Comparison of ENCODE assay signal across 34 cellular contexts in the genomic region with DNA sequence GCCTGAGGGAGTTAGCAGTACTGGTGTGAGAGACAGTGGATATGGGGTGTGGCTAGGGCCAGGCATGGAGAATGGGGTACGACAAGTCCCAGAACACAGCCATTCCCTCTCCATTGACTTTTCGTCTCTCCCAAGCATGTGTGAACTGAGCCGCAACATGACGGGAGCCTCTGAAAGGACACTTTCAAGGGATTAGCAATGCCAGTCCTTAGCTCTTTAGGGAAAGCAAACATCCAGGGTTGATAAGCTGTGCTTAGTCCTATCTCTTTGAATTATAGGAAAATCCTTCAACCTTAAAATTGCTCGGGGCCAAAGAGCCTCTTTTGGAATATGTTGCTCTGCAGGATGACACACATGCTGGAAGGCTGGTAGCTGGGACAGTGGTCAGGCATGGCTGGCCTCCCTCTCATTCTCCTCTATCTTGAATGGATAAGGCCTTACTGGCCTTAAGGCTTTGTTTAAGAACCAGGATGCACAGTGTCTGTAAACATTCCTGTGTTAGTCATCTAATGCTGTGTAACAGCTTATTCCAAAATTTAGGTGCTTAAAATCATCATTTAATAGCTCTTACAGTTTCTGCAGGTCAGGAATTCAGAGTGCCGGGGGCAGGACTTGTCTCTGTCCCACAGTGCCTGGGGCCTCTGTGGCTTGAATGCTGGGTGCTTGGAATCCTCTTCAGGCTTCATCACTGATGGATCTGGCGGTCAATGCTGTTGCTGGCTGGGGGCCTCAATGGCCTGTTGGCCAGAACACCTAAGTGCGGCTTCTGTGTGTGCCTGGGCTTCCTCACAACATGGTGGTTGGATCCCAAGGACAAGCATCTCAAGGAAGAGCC.
"Had no signal": no experiment of that assay in that cellular context is flagged by ENCODE, and none has a peak within 500 bp of the region (broad histone marks: within the 10 kb centered on the region; RNA-seq: fewer than 3 reads in every experiment).

No MANE protein-coding gene starts in this region.

- H3K9me3 ChIP-seq: adrenal gland, body of pancreas, colonic mucosa, gastrocnemius medialis, pancreas, prostate gland, thyroid gland, upper lobe of right lung had no signal

- H3K4me2 ChIP-seq: smooth muscle cell had no signal

- H3K36me3 ChIP-seq: adrenal gland, cardiac muscle cell, colonic mucosa, gastrocnemius medialis, pancreas, prostate gland, thyroid gland, upper lobe of right lung had no signal

- H3K9me3 Mint-ChIP-seq: activated naive CD8-positive, alpha-beta T cell treated with anti-CD3 and anti-CD28 coated beads for 36 hours; mesothelial cell of epicardium; naive B cell; nephron progenitor cell; stimulated activated memory B cell treated with anti-CD40 and anti-IgM and Interleukin-4, amounts not matched to agents 10 μg/mL and 1 μg/mL and 100 μg/mL, for 72 hours; stimulated activated naive CD8-positive, alpha-beta T cell treated with anti-CD3 and anti-CD28 coated beads, Interleukin-15, amount 100 ng/mL, for 72 hours had no signal

- H3K27ac Mint-ChIP-seq: activated naive CD8-positive, alpha-beta T cell treated with anti-CD3 and anti-CD28 coated beads for 36 hours; mesothelial cell of epicardium; nephron progenitor cell; stimulated activated memory B cell treated with anti-CD40 and anti-IgM and Interleukin-4, amounts not matched to agents 10 μg/mL and 1 μg/mL and 100 μg/mL, for 72 hours had no signal

- H3K4me1 ChIP-seq: adrenal gland, colonic mucosa, gastrocnemius medialis, prostate gland, upper lobe of right lung had no signal

- H3K27ac ChIP-seq: adrenal gland, body of pancreas, cardiac muscle cell, colonic mucosa, gastrocnemius medialis, pancreas, prostate gland, thyroid gland, upper lobe of right lung, VCaP had no signal

- H3K4me3 Mint-ChIP-seq: activated naive CD8-positive, alpha-beta T cell treated with anti-CD3 and anti-CD28 coated beads for 36 hours; mesothelial cell of epicardium; naive B cell; nephron progenitor cell; stimulated activated memory B cell treated with anti-CD40 and anti-IgM and Interleukin-4, amounts not matched to agents 10 μg/mL and 1 μg/mL and 100 μg/mL, for 72 hours; stimulated activated naive CD8-positive, alpha-beta T cell treated with anti-CD3 and anti-CD28 coated beads, Interleukin-15, amount 100 ng/mL, for 72 hours had no signal

- H3K36me3 Mint-ChIP-seq: activated naive CD8-positive, alpha-beta T cell treated with anti-CD3 and anti-CD28 coated beads for 36 hours; mesothelial cell of epicardium; naive B cell had no signal

- H3K27me3 ChIP-seq: adrenal gland, body of pancreas, colonic mucosa, pancreas, thyroid gland, upper lobe of right lung had no signal

- H3K27me3 Mint-ChIP-seq: stimulated activated memory B cell treated with anti-CD40 and anti-IgM and Interleukin-4, amounts not matched to agents 10 μg/mL and 1 μg/mL and 100 μg/mL, for 72 hours had no signal

- DNase-seq: activated CD4-positive, alpha-beta T cell treated with anti-CD3 and anti-CD28 coated beads for 48 hours; activated CD4-positive, alpha-beta T cell treated with anti-CD3 and anti-CD28 coated beads, Interleukin-2, amount 50 U/mL, for 48 hours; activated CD8-positive, alpha-beta memory T cell treated with anti-CD3 and anti-CD28 coated beads for 24 hours; activated effector memory CD4-positive, alpha-beta T cell treated with Interleukin-2 at 50 U/mL for 16 hours; activated naive CD4-positive, alpha-beta T cell treated with Interleukin-2 at 50 U/mL for 16 hours; activated naive CD8-positive, alpha-beta T cell treated with anti-CD3 and anti-CD28 coated beads for 36 hours; adrenal gland; aorta; body of pancreas; cerebellar nuclear complex; colonic mucosa; effector CD8-positive, alpha-beta T cell; gastrocnemius medialis; glutamatergic neuron; left colon; naive B cell; nephron progenitor cell; nucleus accumbens; pancreas; stimulated activated CD4-positive, alpha-beta T cell treated with anti-CD3 and anti-CD28 coated beads, Interleukin-1b, Interleukin-23, amount 100 ng/mL, for 48 hours; stimulated activated CD4-positive, alpha-beta T cell treated with anti-CD3 and anti-CD28 coated beads, Interleukin-4, amount 100 ng/mL, for 4 hours; stimulated activated CD8-positive, alpha-beta memory T cell treated with anti-CD3 and anti-CD28 coated beads, Interleukin-4, amount 100 ng/mL, for 48 hours; stimulated activated naive CD8-positive, alpha-beta T cell treated with anti-CD3 and anti-CD28 coated beads, Interleukin-15, amount 100 ng/mL, for 72 hours; substantia nigra; T-helper 9 cell; thyroid gland; upper lobe of right lung had no signal

- H3K4me1 Mint-ChIP-seq: activated naive CD8-positive, alpha-beta T cell treated with anti-CD3 and anti-CD28 coated beads for 36 hours; mesothelial cell of epicardium; naive B cell; nephron progenitor cell; stimulated activated memory B cell treated with anti-CD40 and anti-IgM and Interleukin-4, amounts not matched to agents 10 μg/mL and 1 μg/mL and 100 μg/mL, for 72 hours; stimulated activated naive CD8-positive, alpha-beta T cell treated with anti-CD3 and anti-CD28 coated beads, Interleukin-15, amount 100 ng/mL, for 72 hours had no signal

- H3K4me3 ChIP-seq: adrenal gland, body of pancreas, cardiac muscle cell, colonic mucosa, gastrocnemius medialis, pancreas, prostate gland, smooth muscle cell, thyroid gland, upper lobe of right lung had no signal

- ATAC-seq: activated CD4-positive, CD25-positive, alpha-beta regulatory T cell treated with anti-CD3 and anti-CD28 coated beads, Interleukin-2, amount 50 U/mL, for 24 hours; body of pancreas; gastrocnemius medialis; left colon; pancreas; stimulated activated memory B cell treated with anti-CD40 and anti-IgM and Interleukin-4, amounts not matched to agents 10 μg/mL and 1 μg/mL and 100 μg/mL, for 72 hours; stimulated activated naive CD8-positive, alpha-beta T cell treated with anti-CD3 and anti-CD28 coated beads, Interleukin-15, amount 100 ng/mL, for 72 hours; upper lobe of right lung had no signal
